In genomic region chr16:50469121-50469743, GRCh38 we compare ENCODE assay signal across 21 cellular contexts.
DNase-seq lines count a peak whose midpoint lies in the region; ATAC-seq and TF ChIP-seq lines count a peak whose summit lies in the region.
"Had no signal": no experiment of that assay in that cellular context is flagged by ENCODE, and none has a peak within 500 bp of the region (broad histone marks: within the 10 kb centered on the region; RNA-seq: fewer than 3 reads in every experiment).

No MANE protein-coding gene starts in this region.

- no peaks in the 10 kb centered on the region for H3K36me3 ChIP-seq in CD4-positive, CD25-positive, alpha-beta regulatory T cell (ENCODE audit: control insufficient read depth, insufficient read depth, low read length)
- H3K36me3 ChIP-seq in endodermal cell (ENCODE audit: control insufficient read depth, insufficient read depth, low read length) = no peaks in the 10 kb centered on the region
- H3K36me3 ChIP-seq: breast epithelium, left lung, tibial artery had no signal

- H3K4me1 Mint-ChIP-seq in CD4-positive, CD25-positive, alpha-beta regulatory T cell = peaks cover 0 to 23% (median 12%) of the 10 kb centered on the region in 4 donors
- H3K4me1 Mint-ChIP-seq in Calu3 (ENCODE audit: low read depth, unreplicated experiment) = no peaks in the 10 kb centered on the region
- peaks cover 16% of the 10 kb centered on the region for H3K4me1 Mint-ChIP-seq in endodermal cell
- H3K4me1 Mint-ChIP-seq in progenitor cell of endocrine pancreas (ENCODE audit: low read depth) = peaks cover 1% of the 10 kb centered on the region
- H3K4me1 Mint-ChIP-seq: stimulated activated memory B cell treated with anti-CD40 and anti-IgM and Interleukin-4, amounts not matched to agents 10 μg/mL and 1 μg/mL and 100 μg/mL, for 72 hours had no signal

- 68 to 100% methylated on average over 1 to 2 of the region's 2 CpGs for WGBS in endodermal cell (ENCODE audit: insufficient coverage in 1 of 2, insufficient read length in 1 of 2), 2 experiments

- H3K27ac Mint-ChIP-seq in CD4-positive, CD25-positive, alpha-beta regulatory T cell = peak overlapping the region in 1 of 3 donors; percentile 38
- H3K27ac Mint-ChIP-seq in Calu3 (ENCODE audit: unreplicated experiment) = no peak overlapping the region
- H3K27ac Mint-ChIP-seq in endodermal cell = no peak overlapping the region
- H3K27ac Mint-ChIP-seq in progenitor cell of endocrine pancreas = no peak overlapping the region
- H3K27ac Mint-ChIP-seq: immature natural killer cell; stimulated activated memory B cell treated with anti-CD40 and anti-IgM and Interleukin-4, amounts not matched to agents 10 μg/mL and 1 μg/mL and 100 μg/mL, for 72 hours; T-helper 2 cell treated with Interferon-gamma antibody and Interleukin-4, amounts not matched to agents 5 μg/mL and 100 μg/mL, for 36 hours had no signal

- CTCF ChIA-PET in Calu3 (lab: Charles Lee) = interaction anchor here (0.9 kb wide), 1 partner anchor 176 kb away, joined by 3 read pairs; no protein-coding TSS in a partner anchor

- no TSS peak for BruUV-seq in Calu3 (replicated peaks; lab: Mats Ljungman, UMichigan)

- H3K36me3 Mint-ChIP-seq in CD4-positive, CD25-positive, alpha-beta regulatory T cell = no peaks in the 10 kb centered on the region
- H3K36me3 Mint-ChIP-seq in Calu3 (ENCODE audit: insufficient read depth, unreplicated experiment) (no peaks in the 10 kb centered on the region), endodermal cell (ENCODE audit: low read depth) (no peaks in the 10 kb centered on the region), progenitor cell of endocrine pancreas (ENCODE audit: insufficient read depth) (no peaks in the 10 kb centered on the region)
- H3K36me3 Mint-ChIP-seq: stimulated activated memory B cell treated with anti-CD40 and anti-IgM and Interleukin-4, amounts not matched to agents 10 μg/mL and 1 μg/mL and 100 μg/mL, for 72 hours had no signal

- intact Hi-C loops in Calu3 (cut with micrococcal nuclease; ENCODE audit: unreplicated experiment) = no loop called here

- H3K27me3 Mint-ChIP-seq in CD4-positive, CD25-positive, alpha-beta regulatory T cell = peaks cover 41% of the 10 kb centered on the region
- H3K27me3 Mint-ChIP-seq in Calu3 (ENCODE audit: unreplicated experiment) = peaks cover 96% of the 10 kb centered on the region
- H3K27me3 Mint-ChIP-seq in endodermal cell (ENCODE audit: insufficient read depth) = peaks cover 35% of the 10 kb centered on the region
- peaks cover 44% of the 10 kb centered on the region for H3K27me3 Mint-ChIP-seq in progenitor cell of endocrine pancreas

- DNase-seq in CD4-positive, CD25-positive, alpha-beta regulatory T cell = no peak
- DNase-seq in Calu3 (no peak), endodermal cell (no peak), progenitor cell of endocrine pancreas (ENCODE audit: low spot score, unreplicated experiment) (no peak)
- DNase-seq in effector CD8-positive, alpha-beta T cell (lab: John Stamatoyannopoulos, UW) = no peak
- DNase-seq: activated CD8-positive, alpha-beta memory T cell treated with anti-CD3 and anti-CD28 coated beads for 24 hours; HCEC 1CT; immature natural killer cell; left lung; mucosa of descending colon; NCI-H1105; NCI-H2081 treated with DMSO at 0.1 percent for 48 hours; NCI-H524; right cardiac atrium; tibial artery had no signal

- H3K27ac ChIP-seq in CD4-positive, CD25-positive, alpha-beta regulatory T cell (ENCODE audit: insufficient read depth, low read length, poor library complexity, severe bottlenecking) = no peak overlapping the region
- peak overlapping the region; percentile 72 for H3K27ac ChIP-seq in endodermal cell (ENCODE audit: low read depth, low read length)
- H3K27ac ChIP-seq: breast epithelium, epithelial cell of prostate, left lung had no signal

- peaks cover 3% of the 10 kb centered on the region for H3K4me1 ChIP-seq in CD4-positive, CD25-positive, alpha-beta regulatory T cell (ENCODE audit: control insufficient read depth, insufficient read depth, low read length, poor library complexity, severe bottlenecking)
- peaks cover 9% of the 10 kb centered on the region for H3K4me1 ChIP-seq in endodermal cell (ENCODE audit: control insufficient read depth, insufficient read depth, low read length)
- H3K4me1 ChIP-seq: breast epithelium had no signal

- H3K9me3 Mint-ChIP-seq in CD4-positive, CD25-positive, alpha-beta regulatory T cell = no peaks in the 10 kb centered on the region
- H3K9me3 Mint-ChIP-seq in Calu3 (ENCODE audit: low read depth, unreplicated experiment) = no peaks in the 10 kb centered on the region
- H3K9me3 Mint-ChIP-seq in endodermal cell = no peaks in the 10 kb centered on the region
- peaks cover 5% of the 10 kb centered on the region for H3K9me3 Mint-ChIP-seq in progenitor cell of endocrine pancreas (ENCODE audit: low read depth)
- H3K9me3 Mint-ChIP-seq: immature natural killer cell; stimulated activated memory B cell treated with anti-CD40 and anti-IgM and Interleukin-4, amounts not matched to agents 10 μg/mL and 1 μg/mL and 100 μg/mL, for 72 hours; T-helper 2 cell treated with Interferon-gamma antibody and Interleukin-4, amounts not matched to agents 5 μg/mL and 100 μg/mL, for 36 hours had no signal

- H3K9me3 ChIP-seq in CD4-positive, CD25-positive, alpha-beta regulatory T cell (ENCODE audit: control insufficient read depth in 2 of 2, low read length in 2 of 2) = no peaks in the 10 kb centered on the region
- H3K9me3 ChIP-seq in endodermal cell (ENCODE audit: control insufficient read depth, low read length) = no peaks in the 10 kb centered on the region
- H3K9me3 ChIP-seq: breast epithelium, left lung, mucosa of descending colon, tibial artery had no signal

- H3K9ac ChIP-seq in endodermal cell (ENCODE audit: extremely low read depth, low read length, poor library complexity, severe bottlenecking) = no peak overlapping the region

- TF ChIP-seq CTCF in Calu3 (IDR thresholded peaks at IDR 0.05; ENCODE audit: unreplicated experiment) = no peak
- no peak for TF ChIP-seq CTCF in endodermal cell (conservative IDR thresholded peaks at IDR 0.05)
- TF ChIP-seq CTCF in progenitor cell of endocrine pancreas (IDR thresholded peaks at IDR 0.05; ENCODE audit: unreplicated experiment) = no peak

- no peak for ATAC-seq in CD4-positive, CD25-positive, alpha-beta regulatory T cell (ENCODE audit: low read depth in 2 of 2)
- ATAC-seq in GM19452 (IDR thresholded peaks at IDR 0.05; ENCODE audit: unreplicated experiment) = no peak
- no peak for ATAC-seq in HG03460 (IDR thresholded peaks at IDR 0.05; ENCODE audit: unreplicated experiment)
- ATAC-seq: stimulated activated memory B cell treated with anti-CD40 and anti-IgM and Interleukin-4, amounts not matched to agents 10 μg/mL and 1 μg/mL and 100 μg/mL, for 72 hours had no signal

- H3K4me3 ChIP-seq in CD4-positive, CD25-positive, alpha-beta regulatory T cell (ENCODE audit: low read depth, low read length) = no peak overlapping the region
- no peak overlapping the region for H3K4me3 ChIP-seq in endodermal cell (ENCODE audit: low read length)
- H3K4me3 ChIP-seq: left lung, mucosa of descending colon had no signal

- H3K27me3 ChIP-seq in CD4-positive, CD25-positive, alpha-beta regulatory T cell (ENCODE audit: control insufficient read depth, insufficient read depth, low read length) = peaks cover 4% of the 10 kb centered on the region
- no peaks in the 10 kb centered on the region for H3K27me3 ChIP-seq in endodermal cell (ENCODE audit: control insufficient read depth, insufficient read depth, low read length, poor library complexity, severe bottlenecking)

- peak overlapping the region in 3 of 4 donors; percentile 25 to 61 (median 58) for H3K4me3 Mint-ChIP-seq in CD4-positive, CD25-positive, alpha-beta regulatory T cell
- H3K4me3 Mint-ChIP-seq in Calu3 (ENCODE audit: low read depth, unreplicated experiment) (peak overlapping the region; percentile 25), endodermal cell (peak overlapping the region; percentile 46), progenitor cell of endocrine pancreas (ENCODE audit: low read depth) (peak overlapping the region; percentile 31)
- H3K4me3 Mint-ChIP-seq: stimulated activated memory B cell treated with anti-CD40 and anti-IgM and Interleukin-4, amounts not matched to agents 10 μg/mL and 1 μg/mL and 100 μg/mL, for 72 hours had no signal
